8 cellular contexts compared by ENCODE assay signal in the genomic region with DNA sequence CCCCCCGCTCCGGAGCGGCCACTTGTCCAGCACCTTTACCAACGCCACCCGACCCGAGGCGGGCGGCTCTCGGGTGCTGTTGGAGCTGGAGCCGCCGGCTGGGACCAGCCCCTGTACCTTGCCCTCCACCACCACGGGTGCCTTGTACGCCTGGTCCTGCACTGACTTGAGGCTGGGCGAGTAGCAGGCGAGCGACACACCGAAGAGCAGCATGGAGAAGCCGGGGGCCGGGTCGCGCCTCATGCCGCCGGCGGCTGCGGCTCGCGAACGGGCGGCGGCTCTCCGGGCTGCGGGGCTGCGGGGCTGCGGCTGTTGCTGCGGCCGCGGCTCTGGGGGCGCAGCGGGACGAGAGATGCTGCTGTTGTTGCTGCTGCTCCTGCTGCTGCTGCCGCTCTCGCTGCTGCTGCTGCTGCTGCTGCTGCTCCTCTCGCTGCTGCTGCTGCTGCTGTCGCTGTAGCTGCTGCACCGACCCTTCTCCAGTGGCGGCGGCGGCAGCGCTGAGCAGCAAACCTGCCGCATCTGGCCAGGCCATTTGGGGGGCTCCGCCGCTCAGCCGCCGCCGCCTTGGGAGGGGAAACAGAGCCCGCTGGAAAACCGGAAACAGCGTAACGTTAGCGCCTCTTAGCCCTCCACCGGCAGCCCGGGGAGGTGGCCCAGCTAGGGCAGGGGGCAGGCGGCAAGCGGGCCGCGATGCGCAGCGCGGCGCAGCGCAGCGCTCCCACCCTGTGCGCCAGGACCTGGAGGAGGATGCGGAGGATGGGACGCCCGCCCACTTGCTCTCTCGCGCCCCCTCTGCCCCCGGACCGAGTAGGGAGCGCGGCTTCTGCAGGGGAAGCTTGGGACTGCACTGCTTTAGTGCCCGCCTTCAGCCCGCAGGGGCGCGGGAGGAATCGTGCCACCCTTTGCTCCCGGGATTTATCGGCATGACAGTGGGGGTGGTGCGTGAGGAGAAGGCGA. TPM values are rescaled to one million over a fixed set of nuclear protein-coding genes. Genes with fewer than 3 reads are reported as not detected.
A peak's percentile ranks its signal among the peaks of the same experiment; 100 is the strongest.
DNase-seq lines count a peak whose midpoint lies in the region; ATAC-seq, FAIRE-seq and TF ChIP-seq lines count a peak whose summit lies in the region.

Gene NRG2 (minus strand): TSS at position 749 of the 957 bp plus-strand sequence.

- H2BK12ac ChIP-seq in H1 (ENCODE audit: low read depth, low read length) = no peak within 1 kb of the TSS

- no peak for TF ChIP-seq POLR2A in H1 (IDR thresholded peaks at IDR 0.05; ENCODE audit: control extremely low read depth in 1 of 2, low read depth in 2 of 2, low read length in 2 of 2)

- no peak within 1 kb of the TSS for H2BK15ac ChIP-seq in H1 (ENCODE audit: low read length)

- no peak within 1 kb of the TSS for H2BK120ac ChIP-seq in H1 (replicated peaks; ENCODE audit: low read depth, low read length)

- no peaks in the 10 kb centered on the region for H3K79me1 ChIP-seq in H1 (ENCODE audit: low read depth, low read length)

- CTCF ChIA-PET in H1 (lab: Charles Lee; ENCODE audit: partially characterized antibody) = interaction anchor here (0.6 to 4.2 kb wide), 22 partner anchors 9 to 405 kb away, joined by 3 to 19 read pairs (median 4); no protein-coding TSS in a partner anchor

- H3K23me2 ChIP-seq in H1 (ENCODE audit: low read depth, low read length) = peaks cover 16% of the 10 kb centered on the region

- peaks cover 0 to 6% of the 10 kb centered on the region in 2 experiments for H4K20me1 ChIP-seq in H1 (replicated peaks in 1 of 2; ENCODE audit: control insufficient read depth in 1 of 2, insufficient read depth in 2 of 2, low read length in 2 of 2)

- H3K79me2 ChIP-seq in H1 (ENCODE audit: control insufficient read depth in 1 of 2, insufficient read depth in 2 of 2, low read length in 2 of 2) = no peaks in the 10 kb centered on the region

- no peak within 1 kb of the TSS for H3K23ac ChIP-seq in H1 (ENCODE audit: insufficient read length)

- 2% methylated on average over 71 of the region's 91 CpGs; no CpG with 5 or more reads in 1 of the 2 experiments for WGBS in H1 (ENCODE audit: extremely low coverage in 1 of 2, insufficient coverage in 1 of 2, insufficient read length in 1 of 2, insufficient replicate concordance in 2 of 2, low coverage in 1 of 2, low lambda C conversion rate in 2 of 2, missing lambda C conversion rate in 1 of 2), 2 experiments

- H2BK20ac ChIP-seq in H1 (ENCODE audit: low read length) = no peak within 1 kb of the TSS

- POLR2A ChIA-PET in H1 (lab: Charles Lee; ENCODE audit: partially characterized antibody) = interaction anchor here (1.0 to 1.2 kb wide), 3 partner anchors 57 to 70 kb away, joined by 3 to 4 read pairs (median 3); no protein-coding TSS in a partner anchor

- H2AK5ac ChIP-seq in H1 (ENCODE audit: low read depth, low read length) = no peak within 1 kb of the TSS

- H3K9ac ChIP-seq in H1 (replicated peaks in 1 of 4; ENCODE audit: extremely low read depth in 1 of 4, low read depth in 3 of 4, low read length in 3 of 4) = no peak within 1 kb of the TSS

- H3K4me2 ChIP-seq in H1 (ENCODE audit: insufficient read depth in 1 of 2, low read depth in 2 of 2, low read length in 2 of 2) = peak within 1 kb of the TSS; percentile 79 to 98

- TF ChIP-seq RAD21 in H1 (IDR thresholded peaks at IDR 0.05 in 1 of 2, conservative IDR thresholded peaks at IDR 0.05 in 1 of 2; ENCODE audit: low read depth in 2 of 2, low read length in 2 of 2) = 0 out of 4 replicates have a peak, but pooled peaks have one; percentile 1 to 18

- H3K4me1 ChIP-seq in H1 (replicated peaks in 1 of 4; ENCODE audit: control insufficient read depth in 3 of 4, insufficient read depth in 4 of 4, low read length in 3 of 4) = peaks cover 0 to 11% (median 2%) of the 10 kb centered on the region in 4 experiments; a peak in 6 of 7 replicates

- H2AFZ ChIP-seq in H1 (ENCODE audit: low read length) = peak within 1 kb of the TSS; percentile 90

- FAIRE-seq in H1 (lab: Jason Lieb, UNC) = no peak

- H3K36me3 ChIP-seq in H1 (ENCODE audit: control insufficient read depth in 2 of 4, insufficient read depth in 4 of 4, low read length in 3 of 4) = no peaks in the 10 kb centered on the region

- peak within 1 kb of the TSS; percentile 33 to 67 (median 50) for H3K4me3 ChIP-seq in H1 (ENCODE audit: extremely low read depth in 1 of 4, insufficient read depth in 2 of 4, low read depth in 3 of 4, low read length in 4 of 4)

- H4K91ac ChIP-seq in H1 (replicated peaks; ENCODE audit: insufficient read length, low read length) = no peak within 1 kb of the TSS

- peak; percentile 67 to 89 (median 68) for TF ChIP-seq CTCF in H1 (IDR thresholded peaks at IDR 0.05; ENCODE audit: control extremely low read depth in 1 of 3, insufficient read depth in 1 of 3, low read depth in 1 of 3, low read length in 3 of 3)

- H4K8ac ChIP-seq in H1 (ENCODE audit: extremely low read depth, insufficient read depth, low read length) = no peak within 1 kb of the TSS

- H3K27me3 ChIP-seq in H1 (replicated peaks in 1 of 4; ENCODE audit: control insufficient read depth in 3 of 4, extremely low read depth in 1 of 4, insufficient read depth in 3 of 4, low read length in 3 of 4) = peaks cover 33 to 74% (median 58%) of the 10 kb centered on the region in 4 experiments

- H3K9me3 ChIP-seq in H1 (ENCODE audit: insufficient read depth in 2 of 2, low read depth in 1 of 2, low read length in 1 of 2) = no peaks in the 10 kb centered on the region

- H4K5ac ChIP-seq in H1 (ENCODE audit: insufficient read length, low read depth, low read length) = no peak within 1 kb of the TSS

- TF ChIP-seq EP300 in H1 (IDR thresholded peaks at IDR 0.05; ENCODE audit: borderline replicate concordance in 1 of 2, low read depth in 2 of 2, low read length in 2 of 2) = no peak

- H3K4ac ChIP-seq in H1 (replicated peaks; ENCODE audit: insufficient read length, low read depth, low read length) = no peak within 1 kb of the TSS

- H2BK5ac ChIP-seq in H1 (ENCODE audit: low read depth, low read length) = no peak within 1 kb of the TSS

- H3K56ac ChIP-seq in H1 (replicated peaks; ENCODE audit: insufficient read length, low read depth, low read length) = no peak within 1 kb of the TSS

- no peak within 1 kb of the TSS for H3K27ac ChIP-seq in H1 (ENCODE audit: low read depth, low read length)

- no peak within 1 kb of the TSS for H3K18ac ChIP-seq in H1 (ENCODE audit: extremely low read depth, low read length)

- DNase-seq in NCI-H2029 (lab: John Stamatoyannopoulos, UW) = peak; percentile 8
- no peak for DNase-seq in NCI-H2029 treated with DMSO at 0.1 percent for 48 hours (lab: John Stamatoyannopoulos, UW)
- DNase-seq in NCI-H345 (lab: John Stamatoyannopoulos, UW) = peak; percentile 60
- DNase-seq in activated CD8-positive, alpha-beta memory T cell treated with anti-CD3 and anti-CD28 coated beads for 24 hours = peak; percentile 78
- peak; percentile 46 to 87 for DNase-seq in H1 (ENCODE audit: low read depth in 1 of 2, low spot score in 2 of 2)
- peak; percentile 81 for DNase-seq in medulla oblongata (ENCODE audit: extremely low spot score)
- peak; percentile 13 to 17 for DNase-seq in stimulated activated CD8-positive, alpha-beta memory T cell treated with anti-CD3 and anti-CD28 coated beads, Interleukin-15, amount 100 ng/mL, for 48 hours (ENCODE audit: low read depth in 2 of 2)

- H3K14ac ChIP-seq in H1 (ENCODE audit: insufficient read length) = no peak within 1 kb of the TSS

- ATAC-seq in HG02938 (IDR thresholded peaks at IDR 0.05; ENCODE audit: unreplicated experiment) = peak; percentile 40

TF ChIP-seq in H1, 55 proteins besides CTCF, POLR2A, EP300 and RAD21 (continues in another document):
- TF ChIP-seq ASH2L (IDR thresholded peaks at IDR 0.05; ENCODE audit: low read length) (peak; percentile 58), GABPA (IDR thresholded peaks at IDR 0.05; ENCODE audit: borderline replicate concordance, insufficient read depth, low read length) (0 out of 2 replicates have a peak, but pooled peaks have one; percentile 27), RNF2 (IDR thresholded peaks at IDR 0.05; ENCODE audit: borderline replicate concordance, low read depth, low read length, missing control alignments, poor library complexity, severe bottlenecking) (peak; percentile 33), RFX5 (IDR thresholded peaks at IDR 0.05; ENCODE audit: borderline replicate concordance, low read depth, low read length) (no peak), EZH2 (IDR thresholded peaks at IDR 0.05; ENCODE audit: low read depth, low read length, severe bottlenecking) (peak; percentile 69), SRF (IDR thresholded peaks at IDR 0.05; ENCODE audit: low read depth, low read length) (peak; percentile 4; the same call in 1 of the 2 replicates), KDM4A (IDR thresholded peaks at IDR 0.05; ENCODE audit: low read depth, low read length, severe bottlenecking) (peak; percentile 60), TBP (IDR thresholded peaks at IDR 0.05; ENCODE audit: low read depth, low read length) (peak; percentile 20; the same call in 1 of the 2 replicates), SUZ12 (IDR thresholded peaks at IDR 0.05; ENCODE audit: low read length) (peak; percentile 89), EGR1 (IDR thresholded peaks at IDR 0.05; ENCODE audit: borderline replicate concordance, low read depth, low read length) (peak; percentile 46; the same call in 1 of the 2 replicates), SP4 (IDR thresholded peaks at IDR 0.05; ENCODE audit: low read length) (no peak), PHF8 (conservative IDR thresholded peaks at IDR 0.05; ENCODE audit: low read depth, low read length) (no peak), CTBP2 (IDR thresholded peaks at IDR 0.05; ENCODE audit: borderline replicate concordance, insufficient read depth, insufficient read length, low read length) (peak; percentile 88), RBBP5 (IDR thresholded peaks at IDR 0.05; ENCODE audit: borderline replicate concordance, low read depth, low read length) (peak; percentile 69; the same call in 1 of the 2 replicates)
- TF ChIP-seq, protein P1, sequence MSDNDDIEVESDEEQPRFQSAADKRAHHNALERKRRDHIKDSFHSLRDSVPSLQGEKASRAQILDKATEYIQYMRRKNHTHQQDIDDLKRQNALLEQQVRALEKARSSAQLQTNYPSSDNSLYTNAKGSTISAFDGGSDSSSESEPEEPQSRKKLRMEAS (IDR thresholded peaks at IDR 0.05) = peak; percentile 42

RNA-seq across cellular contexts. Expression of gene NRG2, which starts in this region (rescaled TPM):
- total RNA-seq in H1 (2021; fragmentation: NEBNext Ultra II Directional; extraction: Animal tissue kit (Norgen Biotek cat#: 25700)) = 0.21 and 0.54 TPM in 2 replicates
- 0.27 and 0.49 TPM in 2 replicates for polyA plus RNA-seq in H1 (2011; rRNA removed)
- polyA plus RNA-seq in H1 (2011; cell fraction: cytosol; rRNA removed) = 0.52 TPM
- polyA plus RNA-seq in H1 (2011; cell fraction: nucleus; rRNA removed) = 0.37 TPM
- polyA plus RNA-seq in H1 (2012, experiment 1 of 2) = 0.21 to 0.51 TPM (median 0.43 TPM) in 4 replicates
- polyA plus RNA-seq in H1 (2012, experiment 2 of 2) = 0.41 TPM
- polyA plus RNA-seq in H1 (2013, experiment 1 of 2) = 0.16 TPM
- 0.15 TPM for polyA plus RNA-seq in H1 (2013, experiment 2 of 2)
- polyA minus RNA-seq in H1 (2011; rRNA and poly(A)+ RNA removed) = 0.41 and 0.46 TPM in 2 replicates
- not detected for polyA minus RNA-seq in H1 (2011; cell fraction: cytosol; rRNA and poly(A)+ RNA removed)
- 0.60 TPM for polyA minus RNA-seq in H1 (2011; cell fraction: nucleus; rRNA and poly(A)+ RNA removed)

Comparison
In these comparisons a context has a peak if more than half of its experiments do, and no peak if none do; other contexts are left out.
1. Peak in DNase-seq, H3K4me3 ChIP-seq and H3K4me2 ChIP-seq in H1; RNA of the gene not detected or under 1 TPM.